In the genomic region with DNA sequence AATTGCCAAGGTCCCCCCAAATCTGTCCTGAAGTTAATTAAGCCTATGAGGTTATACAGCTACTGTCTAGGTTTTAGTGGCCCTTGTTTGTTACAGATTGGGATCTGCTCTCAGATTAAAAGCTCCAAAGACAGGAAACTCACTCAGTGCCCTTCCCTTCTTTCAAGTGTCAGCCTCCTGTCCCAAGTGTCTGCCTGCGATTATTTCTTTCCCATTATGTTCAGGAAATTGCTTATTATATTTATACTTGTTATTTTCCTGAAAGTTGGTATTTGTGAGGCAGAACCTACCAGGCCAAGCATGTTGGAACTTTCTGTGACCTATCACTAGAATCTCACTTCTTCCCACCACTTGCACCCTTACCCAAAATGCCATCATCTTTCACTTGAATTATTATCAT, we compare ENCODE assay signal across 17 cellular contexts.
A peak's percentile ranks its signal among the peaks of the same experiment; 100 is the strongest.
DNase-seq lines count a peak whose midpoint lies in the region; ATAC-seq, FAIRE-seq and TF ChIP-seq lines count a peak whose summit lies in the region.
"Had no signal": no experiment of that assay in that cellular context is flagged by ENCODE, and none has a peak within 500 bp of the region (broad histone marks: within the 10 kb centered on the region; RNA-seq: fewer than 3 reads in every experiment).

No MANE protein-coding gene starts in this region.

- no peak for TF ChIP-seq POLR2A in IMR-90 (IDR thresholded peaks at IDR 0.05; ENCODE audit: low read depth, low read length)
- no peak for TF ChIP-seq POLR2A in endothelial cell of umbilical vein (IDR thresholded peaks at IDR 0.05; ENCODE audit: low read depth, low read length)

- H3K27ac ChIP-seq in ACC112 (ENCODE audit: low read depth, low read length) (peak overlapping the region; percentile 89), IMR-90 (ENCODE audit: insufficient read depth, low read length) (no peak overlapping the region), endothelial cell of umbilical vein (ENCODE audit: insufficient read depth, low read depth, low read length) (peak overlapping the region; percentile 76), kidney (ENCODE audit: low read depth in 2 of 2, low read length in 2 of 2) (no peak overlapping the region)
- H3K27ac ChIP-seq: BLaER1 had no signal

- H3K4me3 ChIP-seq in ACC112 (ENCODE audit: low read depth, low read length) (no peak overlapping the region), IMR-90 (ENCODE audit: insufficient read depth, low read depth, low read length) (no peak overlapping the region), endothelial cell of umbilical vein (replicated peaks in 1 of 3; ENCODE audit: insufficient read depth in 1 of 3, low read depth in 1 of 3, low read length in 3 of 3) (no peak overlapping the region), kidney (ENCODE audit: low read length in 2 of 2) (no peak overlapping the region)
- H3K4me3 ChIP-seq: BLaER1, HAP-1 had no signal

- H2BK20ac ChIP-seq in IMR-90 (ENCODE audit: low read depth, low read length), result no peak overlapping the region

- no peak overlapping the region for H2BK5ac ChIP-seq in IMR-90 (ENCODE audit: low read depth, low read length, poor library complexity, severe bottlenecking)

- no peaks in the 10 kb centered on the region for H3K9me3 ChIP-seq in IMR-90 (ENCODE audit: control insufficient read depth, insufficient read depth, low read length)
- no peaks in the 10 kb centered on the region for H3K9me3 ChIP-seq in endothelial cell of umbilical vein (replicated peaks; ENCODE audit: control insufficient read depth, insufficient read depth, low read length)
- no peaks in the 10 kb centered on the region for H3K9me3 ChIP-seq in kidney (ENCODE audit: control insufficient read depth in 1 of 2, low read length in 2 of 2)
- H3K9me3 ChIP-seq: BLaER1, HAP-1 had no signal

- FAIRE-seq in endothelial cell of umbilical vein (lab: Jason Lieb, UNC) (peak; percentile 79), kidney (lab: Jason Lieb, UNC) (no peak)
- FAIRE-seq: A204.1, GM12891, H1, HepG2, HTR-8/SVneo had no signal

- CTCF ChIA-PET in IMR-90 (lab: Yijun Ruan, JAX), result interaction anchor here (1.5 kb wide), 1 partner anchor 86 kb away, joined by 6 read pairs; no protein-coding TSS in a partner anchor
- CTCF ChIA-PET in endothelial cell of umbilical vein (lab: Charles Lee), result interaction anchor here (0.6 to 1.7 kb wide), 8 partner anchors 14 to 297 kb away, joined by 3 to 10 read pairs (median 3); no protein-coding TSS in a partner anchor

- dilution Hi-C loops in IMR-90 (cut with HindIII; ENCODE audit: low sequenced_read_pairs, unreplicated experiment), result no loop called here
- dilution Hi-C loops in endothelial cell of umbilical vein (cut with MboI; ENCODE audit: extremely low pct_ligation_motif_present, low sequenced_read_pairs), result no loop called here

- H2BK120ac ChIP-seq in IMR-90 (ENCODE audit: low read depth, low read length), result no peak overlapping the region

- H3K36me3 ChIP-seq in ACC112 (ENCODE audit: insufficient read depth, low read length) (no peaks in the 10 kb centered on the region), IMR-90 (ENCODE audit: control insufficient read depth, insufficient read depth, low read length) (no peaks in the 10 kb centered on the region), endothelial cell of umbilical vein (ENCODE audit: control insufficient read depth in 2 of 2, extremely low read depth in 1 of 2, insufficient read depth in 2 of 2, low read length in 2 of 2) (no peaks in the 10 kb centered on the region), kidney (ENCODE audit: control insufficient read depth in 1 of 2, insufficient read depth in 2 of 2, low read length in 2 of 2) (no peaks in the 10 kb centered on the region)
- H3K36me3 ChIP-seq: BLaER1, HAP-1 had no signal

- H3K56ac ChIP-seq in IMR-90 (ENCODE audit: extremely low read depth, insufficient read depth, low read length), result no peak overlapping the region

- H3K4me1 ChIP-seq in ACC112 (ENCODE audit: control insufficient read depth, insufficient read depth, low read length, unreplicated experiment) (peaks cover 48% of the 10 kb centered on the region), IMR-90 (ENCODE audit: control insufficient read depth, insufficient read depth, low read length) (peaks cover 4% of the 10 kb centered on the region), endothelial cell of umbilical vein (ENCODE audit: control insufficient read depth, extremely low read depth, insufficient read depth, low read length) (peaks cover 61% of the 10 kb centered on the region), kidney (ENCODE audit: control insufficient read depth in 1 of 2, insufficient read depth in 1 of 2, low read depth in 1 of 2, low read length in 2 of 2) (no peaks in the 10 kb centered on the region)
- H3K4me1 ChIP-seq: BLaER1, HAP-1 had no signal

- H2AK9ac ChIP-seq in IMR-90 (replicated peaks; ENCODE audit: low read depth, low read length, poor library complexity), result no peak overlapping the region

- H3K79me2 ChIP-seq in ACC112 (ENCODE audit: control insufficient read depth, insufficient read depth, low read length, unreplicated experiment), result no peaks in the 10 kb centered on the region
- H3K79me2 ChIP-seq in endothelial cell of umbilical vein (ENCODE audit: control insufficient read depth, insufficient read depth, low read length), result no peaks in the 10 kb centered on the region

- H4K8ac ChIP-seq in IMR-90 (ENCODE audit: low read depth in 2 of 2, low read length in 2 of 2), result 0 out of 4 replicates have a peak overlapping the region, but pooled peaks of 1 of the 2 experiments have one; percentile 47

- no peak for DNase-seq in IMR-90
- peak; percentile 85 for DNase-seq in endothelial cell of umbilical vein (ENCODE audit: low read depth, low spot score)
- no peak for DNase-seq in NCI-H748 (lab: John Stamatoyannopoulos, UW; ENCODE audit: unreplicated experiment)
- no peak for DNase-seq in anterior cingulate cortex (lab: John Stamatoyannopoulos, UW)
- DNase-seq in GM20000 (ENCODE audit: low spot score), result no peak
- no peak for DNase-seq in kidney
- DNase-seq: AML-193; CD8-positive, alpha-beta memory T cell; DMS79 had no signal

- ATAC-seq in IMR-90 (ENCODE audit: low read depth), result no peak
- ATAC-seq: HepG2 had no signal

- H3K9ac ChIP-seq in IMR-90 (ENCODE audit: low read depth, low read length) (no peak overlapping the region), endothelial cell of umbilical vein (replicated peaks; ENCODE audit: extremely low read depth, insufficient read depth, low read length) (peak overlapping the region; percentile 43), kidney (ENCODE audit: low read length in 2 of 2) (no peak overlapping the region)
- H3K9ac ChIP-seq: BLaER1 had no signal

- no peak overlapping the region for H3K18ac ChIP-seq in IMR-90 (ENCODE audit: low read depth, low read length)

- no peak overlapping the region for H3K4ac ChIP-seq in IMR-90 (ENCODE audit: low read depth, low read length)

- H3K9me1 ChIP-seq in IMR-90 (ENCODE audit: insufficient read depth, low read length), result no peaks in the 10 kb centered on the region
- H3K9me1 ChIP-seq in endothelial cell of umbilical vein (replicated peaks; ENCODE audit: control insufficient read depth, extremely low read depth, insufficient read depth, low read length), result no peaks in the 10 kb centered on the region

- H2AK5ac ChIP-seq in IMR-90 (ENCODE audit: low read depth, low read length), result peak overlapping the region; percentile 22; the same call in 1 of the 2 replicates

- no peak overlapping the region for H4K91ac ChIP-seq in IMR-90 (ENCODE audit: insufficient read depth, low read depth, low read length)

- H3K27me3 ChIP-seq in ACC112 (ENCODE audit: insufficient read depth, low read length) (no peaks in the 10 kb centered on the region), IMR-90 (ENCODE audit: control insufficient read depth, insufficient read depth, low read length) (peaks cover 4% of the 10 kb centered on the region; the same call in 1 of the 2 replicates), endothelial cell of umbilical vein (ENCODE audit: control insufficient read depth in 2 of 2, insufficient read depth in 2 of 2, low read length in 2 of 2) (no peaks in the 10 kb centered on the region)
- H3K27me3 ChIP-seq: BLaER1 had no signal

- no TSS peak for BruUV-seq in IMR-90 (replicated peaks; lab: Mats Ljungman, UMichigan)
- BruUV-seq in endothelial cell of umbilical vein (replicated peaks; lab: Mats Ljungman, UMichigan), result no TSS peak

- no CpG with 5 or more reads among the region's 1 CpG for WGBS in IMR-90 (ENCODE audit: extremely low coverage in 2 of 2, insufficient read length in 1 of 2), 2 experiments

- H3K23ac ChIP-seq in IMR-90 (ENCODE audit: low read depth, low read length), result no peak overlapping the region

- H2BK15ac ChIP-seq in IMR-90 (ENCODE audit: low read depth, low read length), result 0 out of 3 replicates have a peak overlapping the region, but pooled peaks have one; percentile 42

- H3K14ac ChIP-seq in IMR-90 (replicated peaks; ENCODE audit: low read depth, low read length), result no peak overlapping the region

- in situ Hi-C loops in IMR-90 (cut with MboI; ENCODE audit: low sequenced_read_pairs), result no loop called here

- POLR2A ChIA-PET in IMR-90 (lab: Charles Lee; ENCODE audit: unreplicated experiment) (interaction anchor here (0.6 kb wide), 1 partner anchor 32 kb away, joined by 3 read pairs; no protein-coding TSS in a partner anchor), endothelial cell of umbilical vein (lab: Charles Lee) (interaction anchor here (1.2 kb wide), 1 partner anchor 13 kb away, joined by 4 read pairs; no protein-coding TSS in a partner anchor)

- no peak overlapping the region for H2AFZ ChIP-seq in ACC112 (ENCODE audit: low read length, unreplicated experiment)
- no peak overlapping the region for H2AFZ ChIP-seq in IMR-90 (replicated peaks; ENCODE audit: low read length, poor library complexity)
- H2AFZ ChIP-seq in endothelial cell of umbilical vein (ENCODE audit: low read depth, low read length), result peak overlapping the region; percentile 17

- H3K4me2 ChIP-seq in IMR-90 (ENCODE audit: low read depth, low read length) (no peak overlapping the region), endothelial cell of umbilical vein (ENCODE audit: insufficient read depth, low read length) (peak overlapping the region; percentile 43)
- H3K4me2 ChIP-seq: BLaER1 had no signal

- H4K5ac ChIP-seq in IMR-90 (ENCODE audit: low read depth, low read length), result no peak overlapping the region

- TF ChIP-seq CTCF in IMR-90 (conservative IDR thresholded peaks at IDR 0.05; ENCODE audit: low read depth, low read length), result no peak
- no peak for TF ChIP-seq CTCF in endothelial cell of umbilical vein (IDR thresholded peaks at IDR 0.05; ENCODE audit: extremely low read depth in 1 of 2, insufficient read depth in 1 of 2, low read depth in 1 of 2, low read length in 2 of 2)
- TF ChIP-seq CTCF in GM20000 (IDR thresholded peaks at IDR 0.05; ENCODE audit: extremely low read depth, missing control alignments), result no peak
- TF ChIP-seq CTCF in kidney (IDR thresholded peaks at IDR 0.05; ENCODE audit: borderline replicate concordance, extremely low read depth, insufficient read depth), result no peak

- no peaks in the 10 kb centered on the region for H3K79me1 ChIP-seq in IMR-90 (ENCODE audit: low read depth in 1 of 2, low read length in 2 of 2)

- TF ChIP-seq RAD21 in IMR-90 (IDR thresholded peaks at IDR 0.05; ENCODE audit: low read length), result no peak

- intact Hi-C loops in IMR-90 (cut with micrococcal nuclease), result no loop called here
- intact Hi-C loops in endothelial cell of umbilical vein (cut with micrococcal nuclease), result loop anchor here (2.0 to 5.0 kb wide), 2 partner anchors 71 to 876 kb away; partner anchors contain the start of gene CXCL8
- intact Hi-C loops in kidney (cut with DNase I), result no loop called here

- no peaks in the 10 kb centered on the region for H4K20me1 ChIP-seq in IMR-90 (ENCODE audit: insufficient read depth, low read length)
- H4K20me1 ChIP-seq in endothelial cell of umbilical vein (replicated peaks; ENCODE audit: control insufficient read depth, extremely low read depth, insufficient read depth, low read length), result no peaks in the 10 kb centered on the region
- H4K20me1 ChIP-seq: BLaER1 had no signal

Comparison
In these comparisons a context has a peak if more than half of its experiments do, and no peak if none do; other contexts are left out.
1. H3K27ac ChIP-seq: peak in ACC112 (single experiment) and endothelial cell of umbilical vein (single experiment); none in IMR-90 (single experiment) and kidney (0 of 2).